In the genomic region with DNA sequence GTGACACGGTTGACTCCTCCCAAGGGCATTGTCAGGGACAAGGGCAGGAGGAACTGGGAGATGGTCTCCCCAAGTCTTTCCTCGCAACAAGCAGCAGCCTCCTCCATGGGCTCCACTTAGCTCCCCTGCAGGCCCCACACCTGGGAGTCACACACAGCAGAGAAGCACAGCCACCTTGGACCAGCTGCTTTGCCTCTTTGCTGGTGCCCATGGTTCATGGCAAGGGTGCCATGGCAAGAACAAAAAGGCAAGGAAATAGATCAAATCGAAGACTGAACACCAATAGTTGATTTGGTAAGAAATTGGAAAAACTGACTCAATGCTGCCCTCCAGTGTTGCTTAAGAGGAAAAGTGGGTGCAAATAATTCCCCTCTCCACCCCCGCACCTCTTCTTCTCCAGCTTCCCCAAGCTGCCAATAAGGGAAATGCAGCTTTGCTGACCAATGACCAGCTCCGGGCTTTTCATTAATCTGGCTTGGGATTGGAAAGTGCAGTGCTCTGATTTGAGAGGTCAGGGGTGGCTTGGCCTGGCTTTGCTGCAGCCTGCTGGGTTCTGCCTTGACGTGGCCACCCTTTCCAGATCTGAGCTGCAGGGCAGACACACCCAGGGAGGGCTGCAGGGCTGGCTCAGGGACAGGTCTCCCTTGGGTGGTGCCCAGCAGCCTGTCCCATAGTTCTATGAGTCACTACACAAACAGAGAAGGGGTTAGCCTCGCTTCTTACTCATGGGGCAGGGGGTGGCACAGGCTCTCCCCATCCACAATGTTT, we compare ENCODE assay signal across 8 cellular contexts.
DNase-seq lines count a peak whose midpoint lies in the region; ATAC-seq and TF ChIP-seq lines count a peak whose summit lies in the region.

No MANE protein-coding gene starts in this region.

- peaks cover 9% of the 10 kb centered on the region for H3K9me3 ChIP-seq in neural cell (ENCODE audit: low read length)

- H3K27ac ChIP-seq in neural cell (ENCODE audit: low read length) = no peak overlapping the region

- H3F3A ChIP-seq in neural cell (ENCODE audit: insufficient read depth, low read length, poor library complexity, severe bottlenecking) = no peaks in the 10 kb centered on the region

- TF ChIP-seq CTCF in AG09319 (IDR thresholded peaks at IDR 0.05; ENCODE audit: low read depth, low read length) (peak; percentile 86), GM12875 (IDR thresholded peaks at IDR 0.05; ENCODE audit: borderline replicate concordance, insufficient read depth, low read depth, low read length) (peak; percentile 69), fibroblast of pulmonary artery (IDR thresholded peaks at IDR 0.05; ENCODE audit: low read length, missing control alignments) (peak; percentile 94), neural cell (IDR thresholded peaks at IDR 0.05; ENCODE audit: poor library complexity, severe bottlenecking) (peak; percentile 90)

- H3K79me2 ChIP-seq in neural cell (replicated peaks; ENCODE audit: insufficient read depth, low read length) = no peaks in the 10 kb centered on the region

- peaks cover 27% of the 10 kb centered on the region for H3K9me3 Mint-ChIP-seq in activated T-helper 1 cell treated with anti-CD3 and anti-CD28 coated beads, Interleukin-12 subunit alpha, Interleukin-12 subunit beta, Interleukin-2, Interleukin-4 antibody, amounts not matched to agents 30 ng/mL and 10 ng/mL and 1 ng/mL, durations not matched to agents 14 hours and 24 hours and 36 hours

- H4K20me1 ChIP-seq in neural cell (ENCODE audit: insufficient read depth) = no peaks in the 10 kb centered on the region

- H3K9ac ChIP-seq in neural cell (ENCODE audit: low read length) = no peak overlapping the region

- H3K4me3 Mint-ChIP-seq in activated T-helper 1 cell treated with anti-CD3 and anti-CD28 coated beads, Interleukin-12 subunit alpha, Interleukin-12 subunit beta, Interleukin-2, Interleukin-4 antibody, amounts not matched to agents 30 ng/mL and 10 ng/mL and 1 ng/mL, durations not matched to agents 14 hours and 24 hours and 36 hours = peak overlapping the region; percentile 40

- no peak overlapping the region for H3K4me3 ChIP-seq in GM12875 (ENCODE audit: low read depth, low read length)
- H3K4me3 ChIP-seq in fibroblast of pulmonary artery (replicated peaks; ENCODE audit: low read depth, low read length) = no peak overlapping the region
- no peak overlapping the region for H3K4me3 ChIP-seq in neural cell (ENCODE audit: low read length)

- no peak overlapping the region for H3K4me2 ChIP-seq in neural cell (ENCODE audit: low read length)

- H3K36me3 Mint-ChIP-seq in activated T-helper 1 cell treated with anti-CD3 and anti-CD28 coated beads, Interleukin-12 subunit alpha, Interleukin-12 subunit beta, Interleukin-2, Interleukin-4 antibody, amounts not matched to agents 30 ng/mL and 10 ng/mL and 1 ng/mL, durations not matched to agents 14 hours and 24 hours and 36 hours (ENCODE audit: low read depth) = peaks cover 20% of the 10 kb centered on the region

- peak overlapping the region; percentile 76 for H3K27ac Mint-ChIP-seq in activated T-helper 1 cell treated with anti-CD3 and anti-CD28 coated beads, Interleukin-12 subunit alpha, Interleukin-12 subunit beta, Interleukin-2, Interleukin-4 antibody, amounts not matched to agents 30 ng/mL and 10 ng/mL and 1 ng/mL, durations not matched to agents 14 hours and 24 hours and 36 hours

- peaks cover 75% of the 10 kb centered on the region for H3K4me1 Mint-ChIP-seq in activated T-helper 1 cell treated with anti-CD3 and anti-CD28 coated beads, Interleukin-12 subunit alpha, Interleukin-12 subunit beta, Interleukin-2, Interleukin-4 antibody, amounts not matched to agents 30 ng/mL and 10 ng/mL and 1 ng/mL, durations not matched to agents 14 hours and 24 hours and 36 hours (ENCODE audit: low read depth)

- no peak overlapping the region for H2AFZ ChIP-seq in neural cell (ENCODE audit: low read depth, low read length)

- no peaks in the 10 kb centered on the region for H3K9me2 ChIP-seq in neural cell (ENCODE audit: insufficient read depth, low read length)

- intact Hi-C loops in activated T-helper 1 cell treated with anti-CD3 and anti-CD28 coated beads, Interleukin-12 subunit alpha, Interleukin-12 subunit beta, Interleukin-2, Interleukin-4 antibody, amounts not matched to agents 30 ng/mL and 10 ng/mL and 1 ng/mL, durations not matched to agents 14 hours and 24 hours and 36 hours (cut with micrococcal nuclease) = loop anchor here (1.0 to 5.0 kb wide), 10 partner anchors 15 to 286 kb away; a partner anchor contains a TSS

- TF ChIP-seq RAD21 in neural cell (conservative IDR thresholded peaks at IDR 0.05) = peak; percentile 86

- no peak for ATAC-seq in HG03571 (IDR thresholded peaks at IDR 0.05; ENCODE audit: unreplicated experiment)

- peaks cover 30% of the 10 kb centered on the region for H3K27me3 ChIP-seq in neural cell (ENCODE audit: insufficient read depth, low read depth, low read length)

- H3K27me3 Mint-ChIP-seq in activated T-helper 1 cell treated with anti-CD3 and anti-CD28 coated beads, Interleukin-12 subunit alpha, Interleukin-12 subunit beta, Interleukin-2, Interleukin-4 antibody, amounts not matched to agents 30 ng/mL and 10 ng/mL and 1 ng/mL, durations not matched to agents 14 hours and 24 hours and 36 hours (ENCODE audit: insufficient read depth) = no peaks in the 10 kb centered on the region

- peaks cover 4% of the 10 kb centered on the region for H3K36me3 ChIP-seq in neural cell (ENCODE audit: insufficient read depth, low read length)

- no peak for TF ChIP-seq EP300 in neural cell (conservative IDR thresholded peaks at IDR 0.05; ENCODE audit: poor library complexity, severe bottlenecking)

- peak; percentile 78 for DNase-seq in AG09319 (ENCODE audit: extremely low read depth, low read depth)
- DNase-seq in HK-2 (ENCODE audit: unreplicated experiment) = peak; percentile 43
- DNase-seq in NOMO-1 (lab: John Stamatoyannopoulos, UW; ENCODE audit: unreplicated experiment in 2 of 2) = peak; percentile 65 to 73
- peak; percentile 29 for DNase-seq in activated T-helper 1 cell treated with anti-CD3 and anti-CD28 coated beads, Interleukin-12 subunit alpha, Interleukin-12 subunit beta, Interleukin-2, Interleukin-4 antibody, amounts not matched to agents 30 ng/mL and 10 ng/mL and 1 ng/mL, durations not matched to agents 14 hours and 24 hours and 36 hours (ENCODE audit: low spot score)
- DNase-seq in fibroblast of pulmonary artery (ENCODE audit: low read depth) = peak; percentile 94

TF ChIP-seq in neural cell, 6 proteins besides CTCF, POLR2A, EP300 and RAD21:
- TF ChIP-seq EZH2 (IDR thresholded peaks at IDR 0.05; ENCODE audit: borderline replicate concordance, insufficient read depth, low read length, poor library complexity, severe bottlenecking) = no peak
- TF ChIP-seq SMC3 (conservative IDR thresholded peaks at IDR 0.05; ENCODE audit: poor library complexity) = peak; percentile 87

Comparison
In these comparisons a context has a peak if more than half of its experiments do, and no peak if none do; other contexts are left out.
1. DNase-seq: peak in every context shown above with its lines; median percentile 94 in fibroblast of pulmonary artery; 78 in AG09319; 69 in NOMO-1; 43 in HK-2; 29 in activated T-helper 1 cell treated with anti-CD3 and anti-CD28 coated beads, Interleukin-12 subunit alpha, Interleukin-12 subunit beta, Interleukin-2, Interleukin-4 antibody, amounts not matched to agents 30 ng/mL and 10 ng/mL and 1 ng/mL, durations not matched to agents 14 hours and 24 hours and 36 hours.